Comparison of ENCODE assay signal across 11 cellular contexts in the genomic region with DNA sequence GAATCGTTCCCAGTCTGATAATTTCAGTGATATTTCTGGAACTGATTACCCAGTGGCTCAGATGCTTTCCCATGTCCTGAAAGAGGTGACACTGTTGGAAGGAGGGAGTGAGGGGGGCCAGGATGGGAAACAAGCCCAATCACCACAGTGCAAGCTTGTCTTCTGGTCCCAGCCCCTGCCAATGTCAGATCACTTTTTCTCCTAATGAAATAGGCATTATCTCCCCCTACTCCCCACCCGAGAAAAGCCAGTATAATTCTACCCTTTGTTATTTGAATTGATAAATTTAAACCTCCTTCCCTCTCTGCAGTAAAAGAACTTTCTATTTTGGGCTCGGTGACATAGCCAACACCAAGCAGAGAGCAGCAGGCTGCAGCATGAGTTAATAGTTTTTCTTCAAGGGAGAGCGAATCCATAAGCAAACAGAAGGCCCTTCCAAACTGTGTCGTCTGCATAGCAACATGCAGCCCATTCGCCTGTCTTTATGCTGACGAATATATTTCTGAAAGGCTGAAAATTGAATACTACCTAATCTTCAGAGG. TPM values are rescaled to one million over a fixed set of nuclear protein-coding genes. Genes with fewer than 3 reads are reported as not detected.
DNase-seq lines count a peak whose midpoint lies in the region; ATAC-seq and TF ChIP-seq lines count a peak whose summit lies in the region.
"Had no signal": no experiment of that assay in that cellular context is flagged by ENCODE, and none has a peak within 500 bp of the region (broad histone marks: within the 10 kb centered on the region; RNA-seq: fewer than 3 reads in every experiment).

No MANE protein-coding gene starts in this region.

- ATAC-seq in lower lobe of right lung (peak; percentile 72 to 81), upper lobe of left lung (ENCODE audit: low FRiP score in 2 of 2) (peak; percentile 30 to 64)
- ATAC-seq: effector memory CD8-positive, alpha-beta T cell had no signal

- WGBS in upper lobe of left lung, 2 donors, result 27 to 43% methylated on average over 7 of the region's 7 CpGs

- no peaks in the 10 kb centered on the region for H3K36me3 ChIP-seq in lower lobe of right lung
- no peaks in the 10 kb centered on the region for H3K36me3 ChIP-seq in upper lobe of left lung
- no peaks in the 10 kb centered on the region for H3K36me3 ChIP-seq in effector memory CD4-positive, alpha-beta T cell (ENCODE audit: control insufficient read depth, insufficient read depth, low read length)
- H3K36me3 ChIP-seq: BLaER1 had no signal

- intact Hi-C loops in lower lobe of right lung (cut with DNase I), result no loop called here

- H3K4me3 ChIP-seq in lower lobe of right lung (no peak overlapping the region), upper lobe of left lung (no peak overlapping the region)
- H3K4me3 ChIP-seq in effector memory CD4-positive, alpha-beta T cell (ENCODE audit: insufficient read depth, low read depth, low read length, poor library complexity, severe bottlenecking), result no peak overlapping the region
- H3K4me3 ChIP-seq: BLaER1 had no signal

- no peak for TF ChIP-seq EP300 in upper lobe of left lung (IDR thresholded peaks at IDR 0.05)

- H3K27ac ChIP-seq in cingulate gyrus (ENCODE audit: low read depth, low read length) (peak overlapping the region; percentile 60), lower lobe of right lung (no peak overlapping the region), upper lobe of left lung (no peak overlapping the region)
- no peak overlapping the region for H3K27ac ChIP-seq in effector memory CD4-positive, alpha-beta T cell (ENCODE audit: insufficient read depth, low read length, poor library complexity, severe bottlenecking)
- H3K27ac ChIP-seq: BLaER1 had no signal

- DNase-seq in NCI-H748 (lab: John Stamatoyannopoulos, UW; ENCODE audit: unreplicated experiment) (peak; percentile 25), NCI-H748 treated with DMSO at 0.1 percent for 48 hours (lab: John Stamatoyannopoulos, UW) (no peak), lower lobe of right lung (no peak), upper lobe of left lung (no peak), NOMO-1 treated with dmso at 0.1 percent for 144 hours (lab: John Stamatoyannopoulos, UW; ENCODE audit: unreplicated experiment) (no peak)
- no peak for DNase-seq in effector memory CD4-positive, alpha-beta T cell
- no peak for DNase-seq in activated CD8-positive, alpha-beta memory T cell treated with anti-CD3 and anti-CD28 coated beads, Interleukin-2, amount 50 U/mL, for 4 hours
- DNase-seq: effector memory CD8-positive, alpha-beta T cell; HCEC 1CT had no signal

- H3K4me1 ChIP-seq in lower lobe of right lung (peaks cover 8% of the 10 kb centered on the region), upper lobe of left lung (peaks cover 0 to 9% (median 4%) of the 10 kb centered on the region in 4 donors)
- H3K4me1 ChIP-seq in effector memory CD4-positive, alpha-beta T cell (ENCODE audit: control insufficient read depth, insufficient read depth, low read length, poor library complexity, severe bottlenecking), result no peaks in the 10 kb centered on the region
- H3K4me1 ChIP-seq: BLaER1 had no signal

- H3K27me3 ChIP-seq in lower lobe of right lung (ENCODE audit: low read depth) (no peaks in the 10 kb centered on the region), upper lobe of left lung (no peaks in the 10 kb centered on the region)
- no peaks in the 10 kb centered on the region for H3K27me3 ChIP-seq in effector memory CD4-positive, alpha-beta T cell (replicated peaks; ENCODE audit: control insufficient read depth, insufficient read depth, low read length, poor library complexity, severe bottlenecking)
- H3K27me3 ChIP-seq: BLaER1 had no signal

- no peak for TF ChIP-seq POLR2A in upper lobe of left lung (IDR thresholded peaks at IDR 0.05)

- H3K9me3 ChIP-seq in lower lobe of right lung, result no peaks in the 10 kb centered on the region
- H3K9me3 ChIP-seq in upper lobe of left lung, result no peaks in the 10 kb centered on the region
- no peaks in the 10 kb centered on the region for H3K9me3 ChIP-seq in effector memory CD4-positive, alpha-beta T cell (ENCODE audit: control insufficient read depth, low read length)
- H3K9me3 ChIP-seq: BLaER1 had no signal

- no peak for TF ChIP-seq CTCF in lower lobe of right lung (IDR thresholded peaks at IDR 0.05)
- TF ChIP-seq CTCF in upper lobe of left lung (IDR thresholded peaks at IDR 0.05), result no peak

RNA-seq across cellular contexts. Expression of a gene that starts 14.6 kb away (rescaled TPM):
- total RNA-seq in lower lobe of right lung (96.9 TPM), upper lobe of left lung (100 to 1,000 TPM in 4 of 6 donors, 10 to 100 TPM in 2; 62.9 to 246 (median 118) TPM)
